8 cellular contexts compared by ENCODE assay signal in genomic region chr7:11831727-11832495, GRCh38. TPM values are rescaled to one million over a fixed set of nuclear protein-coding genes. Genes with fewer than 3 reads are reported as not detected.
DNase-seq lines count a peak whose midpoint lies in the region; ATAC-seq and TF ChIP-seq lines count a peak whose summit lies in the region.

Gene THSD7A (minus strand): TSS chr7:11832198. CDS start chr7:11831946, 252 bp downstream.

- peaks cover 21% of the 10 kb centered on the region for H3K27me3 Mint-ChIP-seq in Caco-2 (ENCODE audit: insufficient read depth, unreplicated experiment)
- peaks cover 31 to 55% (median 36%) of the 10 kb centered on the region in 5 donors for H3K27me3 Mint-ChIP-seq in naive thymus-derived CD4-positive, alpha-beta T cell
- peaks cover 31% of the 10 kb centered on the region for H3K27me3 Mint-ChIP-seq in activated T-helper 2 cell treated with anti-CD3 and anti-CD28 coated beads, Interferon-gamma antibody, Interleukin-2, Interleukin-4, amounts not matched to agents 10 μg/mL and 5 μg/mL and 100 μg/mL, durations not matched to agents 14 hours and 24 hours and 36 hours (ENCODE audit: low read depth)

- intact Hi-C loops in Caco-2 (cut with micrococcal nuclease; ENCODE audit: unreplicated experiment) = loop anchor here (5.0 kb wide), 1 partner anchor 405 kb away; no protein-coding TSS in a partner anchor
- intact Hi-C loops in naive thymus-derived CD4-positive, alpha-beta T cell (cut with micrococcal nuclease) = loop anchor here in 1 of 2 donors (10.0 kb wide), 1 partner anchor 663 kb away; no protein-coding TSS in a partner anchor
- intact Hi-C loops in activated T-helper 2 cell treated with anti-CD3 and anti-CD28 coated beads, Interferon-gamma antibody, Interleukin-2, Interleukin-4, amounts not matched to agents 10 μg/mL and 5 μg/mL and 100 μg/mL, durations not matched to agents 14 hours and 24 hours and 36 hours (cut with micrococcal nuclease) = loop anchor here (10.0 kb wide), 1 partner anchor 493 kb away; no protein-coding TSS in a partner anchor

- H3K27ac Mint-ChIP-seq in Caco-2 (ENCODE audit: unreplicated experiment) = no peak within 1 kb of the TSS
- H3K27ac Mint-ChIP-seq in naive thymus-derived CD4-positive, alpha-beta T cell = no peak within 1 kb of the TSS
- H3K27ac Mint-ChIP-seq in activated T-helper 2 cell treated with anti-CD3 and anti-CD28 coated beads, Interferon-gamma antibody, Interleukin-2, Interleukin-4, amounts not matched to agents 10 μg/mL and 5 μg/mL and 100 μg/mL, durations not matched to agents 14 hours and 24 hours and 36 hours = no peak within 1 kb of the TSS

- H3K4me1 Mint-ChIP-seq in Caco-2 (ENCODE audit: low read depth, unreplicated experiment) = no peaks in the 10 kb centered on the region
- H3K4me1 Mint-ChIP-seq in naive thymus-derived CD4-positive, alpha-beta T cell = peaks cover 0 to 14% (median 9%) of the 10 kb centered on the region in 7 donors
- peaks cover 6% of the 10 kb centered on the region for H3K4me1 Mint-ChIP-seq in activated T-helper 2 cell treated with anti-CD3 and anti-CD28 coated beads, Interferon-gamma antibody, Interleukin-2, Interleukin-4, amounts not matched to agents 10 μg/mL and 5 μg/mL and 100 μg/mL, durations not matched to agents 14 hours and 24 hours and 36 hours (ENCODE audit: low read depth)

- CTCF ChIA-PET in Caco-2 (lab: Charles Lee) = interaction anchor here (1.2 kb wide), 1 partner anchor 491 kb away, joined by 4 read pairs; no protein-coding TSS in a partner anchor
- CTCF ChIA-PET in naive thymus-derived CD4-positive, alpha-beta T cell (lab: Charles Lee) = no interaction called here

- ATAC-seq in GM21390 (IDR thresholded peaks at IDR 0.05; ENCODE audit: unreplicated experiment) = peak; percentile 64
- peak; percentile 70 for ATAC-seq in naive thymus-derived CD4-positive, alpha-beta T cell

- no peaks in the 10 kb centered on the region for H3K36me3 ChIP-seq in Caco-2 (ENCODE audit: control insufficient read depth, insufficient read depth, low read length)
- H3K36me3 ChIP-seq in naive thymus-derived CD4-positive, alpha-beta T cell (ENCODE audit: control insufficient read depth in 2 of 3, insufficient read depth in 3 of 3, low read length in 3 of 3) = no peaks in the 10 kb centered on the region
- H3K36me3 ChIP-seq in effector memory CD4-positive, alpha-beta T cell (ENCODE audit: control insufficient read depth, insufficient read depth, low read length) = no peaks in the 10 kb centered on the region

- H3K9me3 Mint-ChIP-seq in Caco-2 (ENCODE audit: unreplicated experiment) = no peaks in the 10 kb centered on the region
- H3K9me3 Mint-ChIP-seq in naive thymus-derived CD4-positive, alpha-beta T cell = peaks cover 0 to 7% (median 0%) of the 10 kb centered on the region in 11 donors
- no peaks in the 10 kb centered on the region for H3K9me3 Mint-ChIP-seq in activated T-helper 2 cell treated with anti-CD3 and anti-CD28 coated beads, Interferon-gamma antibody, Interleukin-2, Interleukin-4, amounts not matched to agents 10 μg/mL and 5 μg/mL and 100 μg/mL, durations not matched to agents 14 hours and 24 hours and 36 hours

- peak in 1 of 2 experiments; percentile 24 for TF ChIP-seq CTCF in Caco-2 (IDR thresholded peaks at IDR 0.05; ENCODE audit: insufficient read depth in 1 of 2, low read depth in 1 of 2, low read length in 1 of 2, severe bottlenecking in 1 of 2, unreplicated experiment in 1 of 2)
- TF ChIP-seq CTCF in VCaP (conservative IDR thresholded peaks at IDR 0.05) = peak; percentile 65
- TF ChIP-seq CTCF in fibroblast of the aortic adventitia (IDR thresholded peaks at IDR 0.05; ENCODE audit: insufficient read depth, low read length) = no peak

- H3K4me3 Mint-ChIP-seq in Caco-2 (ENCODE audit: unreplicated experiment) = peak within 1 kb of the TSS; percentile 71
- peak within 1 kb of the TSS in 8 of 10 donors; percentile 20 to 47 (median 34) for H3K4me3 Mint-ChIP-seq in naive thymus-derived CD4-positive, alpha-beta T cell
- H3K4me3 Mint-ChIP-seq in activated T-helper 2 cell treated with anti-CD3 and anti-CD28 coated beads, Interferon-gamma antibody, Interleukin-2, Interleukin-4, amounts not matched to agents 10 μg/mL and 5 μg/mL and 100 μg/mL, durations not matched to agents 14 hours and 24 hours and 36 hours (ENCODE audit: low read depth) = no peak within 1 kb of the TSS

- POLR2A ChIA-PET in Caco-2 (lab: Charles Lee) = no interaction called here
- POLR2A ChIA-PET in naive thymus-derived CD4-positive, alpha-beta T cell (lab: Charles Lee) = no interaction called here

- BruUV-seq in Caco-2 (replicated peaks; lab: Mats Ljungman, UMichigan) = no TSS peak

- H3K27me3 ChIP-seq in Caco-2 (replicated peaks; ENCODE audit: control insufficient read depth, insufficient read depth, low read length) = no peaks in the 10 kb centered on the region; the same call in 1 of the 2 replicates
- peaks cover 0 to 4% of the 10 kb centered on the region in 2 donors for H3K27me3 ChIP-seq in naive thymus-derived CD4-positive, alpha-beta T cell (ENCODE audit: control insufficient read depth in 2 of 2, insufficient read depth in 2 of 2, low read length in 2 of 2)
- H3K27me3 ChIP-seq in effector memory CD4-positive, alpha-beta T cell (replicated peaks; ENCODE audit: control insufficient read depth, insufficient read depth, low read length, poor library complexity, severe bottlenecking) = peaks cover 5% of the 10 kb centered on the region

- H3K9me3 ChIP-seq in Caco-2 = no peaks in the 10 kb centered on the region
- H3K9me3 ChIP-seq in naive thymus-derived CD4-positive, alpha-beta T cell (ENCODE audit: control insufficient read depth in 2 of 3, low read length in 3 of 3) = no peaks in the 10 kb centered on the region
- H3K9me3 ChIP-seq in effector memory CD4-positive, alpha-beta T cell (ENCODE audit: control insufficient read depth, low read length) = no peaks in the 10 kb centered on the region

- peak within 1 kb of the TSS; percentile 75 for H3K27ac ChIP-seq in VCaP
- H3K27ac ChIP-seq in naive thymus-derived CD4-positive, alpha-beta T cell (ENCODE audit: low read depth, low read length) = no peak within 1 kb of the TSS
- no peak within 1 kb of the TSS for H3K27ac ChIP-seq in effector memory CD4-positive, alpha-beta T cell (ENCODE audit: insufficient read depth, low read length, poor library complexity, severe bottlenecking)

- H3K4me3 ChIP-seq in Caco-2 (ENCODE audit: low read depth, low read length) (peak within 1 kb of the TSS; percentile 33), fibroblast of the aortic adventitia (ENCODE audit: low read depth, low read length) (peak within 1 kb of the TSS; percentile 67)
- H3K4me3 ChIP-seq in naive thymus-derived CD4-positive, alpha-beta T cell (ENCODE audit: low read length) = no peak within 1 kb of the TSS
- H3K4me3 ChIP-seq in effector memory CD4-positive, alpha-beta T cell (ENCODE audit: insufficient read depth, low read depth, low read length, poor library complexity, severe bottlenecking) = no peak within 1 kb of the TSS

- H3K4me1 ChIP-seq in Caco-2 = peaks cover 7% of the 10 kb centered on the region
- H3K4me1 ChIP-seq in naive thymus-derived CD4-positive, alpha-beta T cell (ENCODE audit: control insufficient read depth in 2 of 2, insufficient read depth in 2 of 2, low read length in 2 of 2) = no peaks in the 10 kb centered on the region
- no peaks in the 10 kb centered on the region for H3K4me1 ChIP-seq in effector memory CD4-positive, alpha-beta T cell (ENCODE audit: control insufficient read depth, insufficient read depth, low read length, poor library complexity, severe bottlenecking)

- DNase-seq in Caco-2 = peak; percentile 31 to 67
- peak; percentile 65 for DNase-seq in NAMALWA (ENCODE audit: low spot score)
- DNase-seq in fibroblast of the aortic adventitia (ENCODE audit: low read depth) = peak; percentile 22
- peak in 2 of 9 donors; percentile 2 to 26 for DNase-seq in naive thymus-derived CD4-positive, alpha-beta T cell
- DNase-seq in activated T-helper 2 cell treated with anti-CD3 and anti-CD28 coated beads, Interferon-gamma antibody, Interleukin-2, Interleukin-4, amounts not matched to agents 10 μg/mL and 5 μg/mL and 100 μg/mL, durations not matched to agents 14 hours and 24 hours and 36 hours (ENCODE audit: low spot score) = no peak
- no peak for DNase-seq in effector memory CD4-positive, alpha-beta T cell

- no peaks in the 10 kb centered on the region for H3K36me3 Mint-ChIP-seq in Caco-2 (ENCODE audit: insufficient read depth, unreplicated experiment)
- no peaks in the 10 kb centered on the region for H3K36me3 Mint-ChIP-seq in naive thymus-derived CD4-positive, alpha-beta T cell
- H3K36me3 Mint-ChIP-seq in activated T-helper 2 cell treated with anti-CD3 and anti-CD28 coated beads, Interferon-gamma antibody, Interleukin-2, Interleukin-4, amounts not matched to agents 10 μg/mL and 5 μg/mL and 100 μg/mL, durations not matched to agents 14 hours and 24 hours and 36 hours (ENCODE audit: low read depth) = no peaks in the 10 kb centered on the region

RNA-seq across cellular contexts. Expression of gene THSD7A, which starts in this region (rescaled TPM):
- total RNA-seq in Caco-2 (2022) (0.05 TPM in 2 replicates), fibroblast of the aortic adventitia (ENCODE audit: low replicate concordance) (0.49 and 2.5 TPM in 2 replicates)
- 1 to 10 TPM in 2 of 5 experiments, not detected in 3; 1.2 to 1.3 TPM for total RNA-seq in naive thymus-derived CD4-positive, alpha-beta T cell
- not detected for polyA plus RNA-seq in naive thymus-derived CD4-positive, alpha-beta T cell
- not detected in 2 replicates for total RNA-seq in activated T-helper 2 cell treated with anti-CD3 and anti-CD28 coated beads, Interferon-gamma antibody, Interleukin-2, Interleukin-4, amounts not matched to agents 10 μg/mL and 5 μg/mL and 100 μg/mL, durations not matched to agents 14 hours and 24 hours and 36 hours

Comparison
In these comparisons a context has a peak if more than half of its experiments do, and no peak if none do; other contexts are left out.
1. Peak in DNase-seq and H3K4me3 ChIP-seq in Caco-2; RNA of the gene not detected or under 1 TPM.
2. DNase-seq: peak in NAMALWA (single experiment) and fibroblast of the aortic adventitia (single experiment); none in activated T-helper 2 cell treated with anti-CD3 and anti-CD28 coated beads, Interferon-gamma antibody, Interleukin-2, Interleukin-4, amounts not matched to agents 10 μg/mL and 5 μg/mL and 100 μg/mL, durations not matched to agents 14 hours and 24 hours and 36 hours (single experiment) and effector memory CD4-positive, alpha-beta T cell (0 of 3).